ENCODE assay signal across 21 cellular contexts in genomic region chr15:55802600-55803376, GRCh38. TPM values are rescaled to one million over a fixed set of nuclear protein-coding genes. Genes with fewer than 3 reads are reported as not detected.
DNase-seq lines count a peak whose midpoint lies in the region; ATAC-seq and TF ChIP-seq lines count a peak whose summit lies in the region.
"Had no signal": no experiment of that assay in that cellular context is flagged by ENCODE, and none has a peak within 500 bp of the region (broad histone marks: within the 10 kb centered on the region; RNA-seq: fewer than 3 reads in every experiment).

No MANE protein-coding gene starts in this region.

- intact Hi-C loops in Right ventricle myocardium superior (cut with DNase I): no loop called here
- intact Hi-C loops in left ventricle myocardium inferior (cut with micrococcal nuclease): no loop called here
- intact Hi-C loops in heart right ventricle (cut with DNase I): no loop called here

- H3K27ac ChIP-seq in left ventricle myocardium inferior (replicated peaks) (no peak overlapping the region), heart right ventricle (no peak overlapping the region)
- H3K27ac ChIP-seq: KMS-11, thoracic aorta had no signal

- no peak for DNase-seq in Right ventricle myocardium superior
- no peak for DNase-seq in left ventricle myocardium inferior
- peak; percentile 94 for DNase-seq in NCI-H2227 treated with DMSO at 0.1 percent for 48 hours (lab: John Stamatoyannopoulos, UW)
- DNase-seq in heart right ventricle: no peak
- DNase-seq in retinal pigment epithelial cell (ENCODE audit: low read depth): no peak
- no peak for DNase-seq in ACHN
- DNase-seq: activated CD4-positive, alpha-beta memory T cell treated with anti-CD3 and anti-CD28 coated beads for 36 hours; activated naive CD4-positive, alpha-beta T cell treated with anti-CD3 and anti-CD28 coated beads for 36 hours; CD4-positive, alpha-beta memory T cell; DMS79; NCI-H1092; NCI-H2171 treated with DMSO at 0.1 percent for 48 hours; nucleus accumbens; right cardiac atrium; RPMI8226; T-helper 1 cell had no signal

- H3K9me3 ChIP-seq in left ventricle myocardium inferior (replicated peaks) (no peaks in the 10 kb centered on the region), heart right ventricle (no peaks in the 10 kb centered on the region)
- H3K9me3 ChIP-seq: thoracic aorta had no signal

- H3K4me3 ChIP-seq in left ventricle myocardium inferior: no peak overlapping the region
- H3K4me3 ChIP-seq in heart right ventricle: no peak overlapping the region
- H3K4me3 ChIP-seq in retinal pigment epithelial cell (ENCODE audit: low read length): no peak overlapping the region
- H3K4me3 ChIP-seq: thoracic aorta had no signal

- H3K4me1 ChIP-seq in left ventricle myocardium inferior (peaks cover 8% of the 10 kb centered on the region), heart right ventricle (peaks cover 0 to 2% (median 0%) of the 10 kb centered on the region in 9 donors)

- ATAC-seq in Right ventricle myocardium superior (ENCODE audit: poor library complexity) (peak; percentile 86), heart right ventricle (peak; percentile 38 to 92 (median 78)), GM21576 (IDR thresholded peaks at IDR 0.05; ENCODE audit: unreplicated experiment) (no peak), GM19328 (IDR thresholded peaks at IDR 0.05; ENCODE audit: unreplicated experiment) (no peak)
- ATAC-seq: esophagus mucosa had no signal

- H3K27me3 ChIP-seq in left ventricle myocardium inferior (ENCODE audit: low read depth) (no peaks in the 10 kb centered on the region), heart right ventricle (no peaks in the 10 kb centered on the region)

- in situ Hi-C loops in ACHN (cut with HindIII; ENCODE audit: low pct_ligation_motif_present, low pct_unique_long_range_greater_than_20kb, low sequenced_read_pairs): no loop called here

- no peaks in the 10 kb centered on the region for H3K36me3 ChIP-seq in left ventricle myocardium inferior
- no peaks in the 10 kb centered on the region for H3K36me3 ChIP-seq in heart right ventricle
- H3K36me3 ChIP-seq: thoracic aorta had no signal

- 68 to 75% methylated on average over 5 of the region's 5 CpGs for WGBS in heart right ventricle, 2 donors

- no peak for TF ChIP-seq CTCF in left ventricle myocardium inferior (IDR thresholded peaks at IDR 0.05; ENCODE audit: borderline replicate concordance)
- no peak for TF ChIP-seq CTCF in heart right ventricle (IDR thresholded peaks at IDR 0.05)
- TF ChIP-seq CTCF in retinal pigment epithelial cell (conservative IDR thresholded peaks at IDR 0.05; ENCODE audit: low read depth, low read length): peak; percentile 33

RNA-seq across cellular contexts. Expression of gene PRTG, which starts 59.8 kb away (rescaled TPM):
- 0.67 TPM for total RNA-seq in Right ventricle myocardium superior
- total RNA-seq in left ventricle myocardium inferior: 0.69 TPM
- total RNA-seq in heart right ventricle: 1 to 10 TPM in 5 of 10 donors, under 1 TPM in 5; 0.46 to 1.9 (median 1.1) TPM
- under 1 TPM; 0.29 to 0.66 TPM for polyA plus RNA-seq in heart right ventricle
- total RNA-seq: activated CD4-positive, alpha-beta memory T cell treated with anti-CD3 and anti-CD28 coated beads for 36 hours; activated naive CD4-positive, alpha-beta T cell treated with anti-CD3 and anti-CD28 coated beads for 36 hours; CD4-positive, alpha-beta memory T cell had no signal
- polyA plus RNA-seq: CD4-positive, alpha-beta memory T cell had no signal

Comparison
In these comparisons a context has a peak if more than half of its experiments do, and no peak if none do; other contexts are left out.
1. ATAC-seq: peak in Right ventricle myocardium superior (single experiment) and heart right ventricle (8 of 8); none in GM21576 (single experiment) and GM19328 (single experiment).